In the genomic region with DNA sequence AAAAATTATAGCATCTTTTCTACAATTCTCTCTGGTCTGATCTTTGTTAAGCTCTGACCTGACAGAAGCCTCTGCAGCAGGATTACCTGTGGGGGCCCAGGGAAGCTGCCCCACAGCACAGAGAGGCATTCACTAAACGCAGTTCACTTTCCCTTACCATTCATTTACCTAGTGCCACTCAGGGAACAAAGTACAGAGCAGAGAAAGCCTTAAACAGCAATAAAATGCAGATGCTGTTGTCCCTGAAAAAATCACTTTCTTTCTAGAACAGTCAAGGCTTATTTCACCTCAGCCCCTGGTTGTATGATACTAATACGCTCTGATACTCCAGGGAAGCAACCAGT, we compare ENCODE assay signal across 22 cellular contexts. TPM values are rescaled to one million over a fixed set of nuclear protein-coding genes. Genes with fewer than 3 reads are reported as not detected.
DNase-seq lines count a peak whose midpoint lies in the region; ATAC-seq, FAIRE-seq and TF ChIP-seq lines count a peak whose summit lies in the region.
"Had no signal": no experiment of that assay in that cellular context is flagged by ENCODE, and none has a peak within 500 bp of the region (broad histone marks: within the 10 kb centered on the region; RNA-seq: fewer than 3 reads in every experiment).

No MANE protein-coding gene starts in this region.

- H3K36me3 Mint-ChIP-seq in mesothelial cell of epicardium (no peaks in the 10 kb centered on the region), Calu3 (ENCODE audit: insufficient read depth, unreplicated experiment) (no peaks in the 10 kb centered on the region)
- no peaks in the 10 kb centered on the region for H3K36me3 Mint-ChIP-seq in activated T-helper 2 cell treated with anti-CD3 and anti-CD28 coated beads, Interferon-gamma antibody, Interleukin-2, Interleukin-4, amounts not matched to agents 10 μg/mL and 5 μg/mL and 100 μg/mL, durations not matched to agents 14 hours and 24 hours and 36 hours (ENCODE audit: low read depth)
- H3K36me3 Mint-ChIP-seq: WTC11 had no signal

- no peak for FAIRE-seq in small intestine (lab: Jason Lieb, UNC)
- FAIRE-seq: frontal cortex, RCC 7860 had no signal

- H3K36me3 ChIP-seq in small intestine (ENCODE audit: control insufficient read depth in 2 of 2, insufficient read depth in 2 of 2, low read length in 2 of 2): no peaks in the 10 kb centered on the region
- no peaks in the 10 kb centered on the region for H3K36me3 ChIP-seq in effector memory CD4-positive, alpha-beta T cell (ENCODE audit: control insufficient read depth, insufficient read depth, low read length)
- H3K36me3 ChIP-seq: ovary had no signal

- no TSS peak for BruUV-seq in Calu3 (replicated peaks; lab: Mats Ljungman, UMichigan)

- WGBS in small intestine, 3 donors: 22 to 55% (median 31%) methylated on average over 2 of the region's 2 CpGs

- ATAC-seq in activated CD4-positive, CD25-positive, alpha-beta regulatory T cell treated with anti-CD3 and anti-CD28 coated beads, Interleukin-2, amount 50 U/mL, for 24 hours: no peak
- ATAC-seq: stimulated activated naive CD8-positive, alpha-beta T cell treated with anti-CD3 and anti-CD28 coated beads, Interleukin-15, amount 100 ng/mL, for 72 hours; T-cell; WTC11 had no signal

- peaks cover 0 to 5% of the 10 kb centered on the region in 2 donors for H3K4me1 ChIP-seq in small intestine (ENCODE audit: control insufficient read depth in 2 of 2, insufficient read depth in 1 of 2, low read depth in 1 of 2, low read length in 1 of 2)
- H3K4me1 ChIP-seq in effector memory CD4-positive, alpha-beta T cell (ENCODE audit: control insufficient read depth, insufficient read depth, low read length, poor library complexity, severe bottlenecking): no peaks in the 10 kb centered on the region

- no peaks in the 10 kb centered on the region for H3K27me3 ChIP-seq in small intestine (ENCODE audit: control insufficient read depth in 2 of 2, insufficient read depth in 2 of 2, low read length in 2 of 2)
- no peaks in the 10 kb centered on the region for H3K27me3 ChIP-seq in effector memory CD4-positive, alpha-beta T cell (replicated peaks; ENCODE audit: control insufficient read depth, insufficient read depth, low read length, poor library complexity, severe bottlenecking)
- H3K27me3 ChIP-seq: ovary had no signal

- H3K27ac Mint-ChIP-seq in mesothelial cell of epicardium (peak overlapping the region; percentile 80), Calu3 (ENCODE audit: unreplicated experiment) (no peak overlapping the region)
- H3K27ac Mint-ChIP-seq in activated T-helper 2 cell treated with anti-CD3 and anti-CD28 coated beads, Interferon-gamma antibody, Interleukin-2, Interleukin-4, amounts not matched to agents 10 μg/mL and 5 μg/mL and 100 μg/mL, durations not matched to agents 14 hours and 24 hours and 36 hours: no peak overlapping the region
- H3K27ac Mint-ChIP-seq: WTC11 had no signal

- H3K9me3 Mint-ChIP-seq in mesothelial cell of epicardium (no peaks in the 10 kb centered on the region), Calu3 (ENCODE audit: low read depth, unreplicated experiment) (no peaks in the 10 kb centered on the region)
- H3K9me3 Mint-ChIP-seq in activated T-helper 2 cell treated with anti-CD3 and anti-CD28 coated beads, Interferon-gamma antibody, Interleukin-2, Interleukin-4, amounts not matched to agents 10 μg/mL and 5 μg/mL and 100 μg/mL, durations not matched to agents 14 hours and 24 hours and 36 hours: no peaks in the 10 kb centered on the region
- H3K9me3 Mint-ChIP-seq: immature natural killer cell; stimulated activated naive CD8-positive, alpha-beta T cell treated with anti-CD3 and anti-CD28 coated beads, Interleukin-15, amount 100 ng/mL, for 72 hours; T-cell; WTC11 had no signal

- DNase-seq in D341Med (ENCODE audit: low spot score) (peak; percentile 37), mesothelial cell of epicardium (ENCODE audit: low spot score in 2 of 2, unreplicated experiment in 2 of 2) (no peak), small intestine (peak; percentile 65), Calu3 (no peak)
- no peak for DNase-seq in effector memory CD4-positive, alpha-beta T cell
- DNase-seq in activated T-helper 2 cell treated with anti-CD3 and anti-CD28 coated beads, Interferon-gamma antibody, Interleukin-2, Interleukin-4, amounts not matched to agents 10 μg/mL and 5 μg/mL and 100 μg/mL, durations not matched to agents 14 hours and 24 hours and 36 hours (ENCODE audit: low spot score): no peak
- DNase-seq: amniotic stem cell; GOT3; immature natural killer cell; KBM-7; NCI-H1105; NCI-H774; ovary; stimulated activated naive CD8-positive, alpha-beta T cell treated with anti-CD3 and anti-CD28 coated beads, Interleukin-15, amount 100 ng/mL, for 72 hours; T-cell had no signal

- intact Hi-C loops in Calu3 (cut with micrococcal nuclease; ENCODE audit: unreplicated experiment): no loop called here
- intact Hi-C loops in activated T-helper 2 cell treated with anti-CD3 and anti-CD28 coated beads, Interferon-gamma antibody, Interleukin-2, Interleukin-4, amounts not matched to agents 10 μg/mL and 5 μg/mL and 100 μg/mL, durations not matched to agents 14 hours and 24 hours and 36 hours (cut with micrococcal nuclease): no loop called here

- H3K4me3 ChIP-seq in small intestine (ENCODE audit: low read depth in 1 of 2, low read length in 2 of 2): no peak overlapping the region
- H3K4me3 ChIP-seq in effector memory CD4-positive, alpha-beta T cell (ENCODE audit: insufficient read depth, low read depth, low read length, poor library complexity, severe bottlenecking): no peak overlapping the region
- H3K4me3 ChIP-seq: ovary had no signal

- no peaks in the 10 kb centered on the region for H3K9me3 ChIP-seq in small intestine (ENCODE audit: control insufficient read depth, low read depth)
- H3K9me3 ChIP-seq in effector memory CD4-positive, alpha-beta T cell (ENCODE audit: control insufficient read depth, low read length): no peaks in the 10 kb centered on the region
- H3K9me3 ChIP-seq: Caco-2, ovary had no signal

- TF ChIP-seq CTCF in VCaP (conservative IDR thresholded peaks at IDR 0.05) (no peak), mesothelial cell of epicardium (IDR thresholded peaks at IDR 0.05; ENCODE audit: unreplicated experiment) (no peak), Calu3 (IDR thresholded peaks at IDR 0.05; ENCODE audit: unreplicated experiment) (no peak)

- H3K27ac ChIP-seq in VCaP (0 out of 2 replicates have a peak overlapping the region, but pooled peaks have one; percentile 8), small intestine (ENCODE audit: low read depth in 1 of 2, low read length in 1 of 2) (peak overlapping the region; percentile 47 to 48)
- no peak overlapping the region for H3K27ac ChIP-seq in effector memory CD4-positive, alpha-beta T cell (ENCODE audit: insufficient read depth, low read length, poor library complexity, severe bottlenecking)
- H3K27ac ChIP-seq: HL-60, ovary had no signal

- H3K27me3 Mint-ChIP-seq in mesothelial cell of epicardium (ENCODE audit: low read depth): no peaks in the 10 kb centered on the region
- no peaks in the 10 kb centered on the region for H3K27me3 Mint-ChIP-seq in Calu3 (ENCODE audit: unreplicated experiment)
- no peaks in the 10 kb centered on the region for H3K27me3 Mint-ChIP-seq in activated T-helper 2 cell treated with anti-CD3 and anti-CD28 coated beads, Interferon-gamma antibody, Interleukin-2, Interleukin-4, amounts not matched to agents 10 μg/mL and 5 μg/mL and 100 μg/mL, durations not matched to agents 14 hours and 24 hours and 36 hours (ENCODE audit: low read depth)
- H3K27me3 Mint-ChIP-seq: stimulated activated naive CD8-positive, alpha-beta T cell treated with anti-CD3 and anti-CD28 coated beads, Interleukin-15, amount 100 ng/mL, for 72 hours; T-cell had no signal

- CTCF ChIA-PET in Calu3 (lab: Charles Lee): no interaction called here

- H3K4me3 Mint-ChIP-seq in mesothelial cell of epicardium: no peak overlapping the region
- no peak overlapping the region for H3K4me3 Mint-ChIP-seq in Calu3 (ENCODE audit: low read depth, unreplicated experiment)
- no peak overlapping the region for H3K4me3 Mint-ChIP-seq in activated T-helper 2 cell treated with anti-CD3 and anti-CD28 coated beads, Interferon-gamma antibody, Interleukin-2, Interleukin-4, amounts not matched to agents 10 μg/mL and 5 μg/mL and 100 μg/mL, durations not matched to agents 14 hours and 24 hours and 36 hours (ENCODE audit: low read depth)
- H3K4me3 Mint-ChIP-seq: immature natural killer cell; stimulated activated naive CD8-positive, alpha-beta T cell treated with anti-CD3 and anti-CD28 coated beads, Interleukin-15, amount 100 ng/mL, for 72 hours; T-cell; WTC11 had no signal

- peaks cover 49% of the 10 kb centered on the region for H3K4me1 Mint-ChIP-seq in mesothelial cell of epicardium
- no peaks in the 10 kb centered on the region for H3K4me1 Mint-ChIP-seq in Calu3 (ENCODE audit: low read depth, unreplicated experiment)
- H3K4me1 Mint-ChIP-seq in activated T-helper 2 cell treated with anti-CD3 and anti-CD28 coated beads, Interferon-gamma antibody, Interleukin-2, Interleukin-4, amounts not matched to agents 10 μg/mL and 5 μg/mL and 100 μg/mL, durations not matched to agents 14 hours and 24 hours and 36 hours (ENCODE audit: low read depth): peaks cover 4% of the 10 kb centered on the region
- H3K4me1 Mint-ChIP-seq: immature natural killer cell, WTC11 had no signal

RNA-seq across cellular contexts. Expression of gene CNN3, which starts 54.0 kb away (rescaled TPM):
- total RNA-seq in mesothelial cell of epicardium: 241 to 260 TPM (median 247 TPM) in 3 replicates
- 100 to 1,000 TPM in 2 of 3 donors, 10 to 100 TPM in 1; 58.9 to 155 (median 132) TPM for polyA plus RNA-seq in small intestine
- 83.4 and 140 TPM in 2 replicates for total RNA-seq in Calu3 (2022)
- 2.6 and 2.7 TPM in 2 replicates for total RNA-seq in activated T-helper 2 cell treated with anti-CD3 and anti-CD28 coated beads, Interferon-gamma antibody, Interleukin-2, Interleukin-4, amounts not matched to agents 10 μg/mL and 5 μg/mL and 100 μg/mL, durations not matched to agents 14 hours and 24 hours and 36 hours

Comparison
In these comparisons a context has a peak if more than half of its experiments do, and no peak if none do; other contexts are left out.
1. DNase-seq: peak in D341Med (single experiment) and small intestine (single experiment); none in mesothelial cell of epicardium (0 of 2), effector memory CD4-positive, alpha-beta T cell (0 of 3), Calu3 (single experiment) and activated T-helper 2 cell treated with anti-CD3 and anti-CD28 coated beads, Interferon-gamma antibody, Interleukin-2, Interleukin-4, amounts not matched to agents 10 μg/mL and 5 μg/mL and 100 μg/mL, durations not matched to agents 14 hours and 24 hours and 36 hours (single experiment).
2. RNA of gene CNN3, which starts 54.0 kb away (total RNA-seq): 241 to 260 TPM in mesothelial cell of epicardium and 83.4 to 140 TPM in Calu3; 2.6 to 2.7 TPM in activated T-helper 2 cell treated with anti-CD3 and anti-CD28 coated beads, Interferon-gamma antibody, Interleukin-2, Interleukin-4, amounts not matched to agents 10 μg/mL and 5 μg/mL and 100 μg/mL, durations not matched to agents 14 hours and 24 hours and 36 hours; every median in the first group is over 10 times any median in the second.